In genomic region chr20:64155258-64156135, GRCh38 we compare ENCODE assay signal across 1 cellular context.
TF ChIP-seq lines count a peak whose summit lies in the region.

No MANE protein-coding gene starts in this region.

TF ChIP-seq in H1, 55 proteins besides CTCF, POLR2A, EP300 and RAD21:
- TF ChIP-seq TBP (IDR thresholded peaks at IDR 0.05; ENCODE audit: low read depth, low read length) (no peak), NRF1 (IDR thresholded peaks at IDR 0.05; ENCODE audit: low read depth, low read length) (no peak), ATF2 (IDR thresholded peaks at IDR 0.05; ENCODE audit: low read length) (no peak), KDM1A (IDR thresholded peaks at IDR 0.05; ENCODE audit: borderline replicate concordance, low read length) (no peak), SP2 (IDR thresholded peaks at IDR 0.05; ENCODE audit: low read length) (no peak), SP1 (IDR thresholded peaks at IDR 0.05; ENCODE audit: low read depth, low read length) (no peak), RBBP5 (IDR thresholded peaks at IDR 0.05; ENCODE audit: borderline replicate concordance, low read depth, low read length) (no peak), CEBPB (IDR thresholded peaks at IDR 0.05; ENCODE audit: low read depth, low read length) (no peak), BACH1 (IDR thresholded peaks at IDR 0.05; ENCODE audit: low read length) (no peak), GABPA (IDR thresholded peaks at IDR 0.05; ENCODE audit: borderline replicate concordance, insufficient read depth, low read length) (no peak), TCF12 (IDR thresholded peaks at IDR 0.05; ENCODE audit: low read depth, low read length) (no peak)
TF ChIP-seq in H1: peak in this region for 0.
